ENCODE assay signal across 18 cellular contexts in the genomic region with DNA sequence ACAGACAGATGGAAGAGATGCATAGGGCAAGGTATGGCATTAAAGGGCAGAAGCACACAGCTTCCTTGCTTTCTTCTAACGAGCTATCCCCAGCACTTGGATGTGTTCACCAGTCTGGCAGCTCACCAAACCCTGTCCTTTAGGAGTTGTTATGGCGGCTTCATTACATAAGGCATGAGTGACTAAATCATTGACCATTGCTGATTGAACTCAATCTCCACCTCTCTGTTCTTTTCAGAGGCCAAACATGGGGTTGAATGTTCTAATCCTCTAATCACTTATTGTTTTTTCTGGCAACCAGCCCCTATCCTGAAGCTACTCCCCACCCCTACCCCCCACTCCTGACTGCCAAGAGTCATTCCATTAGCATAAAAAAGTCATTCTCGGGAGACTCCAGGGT.
A peak's percentile ranks its signal among the peaks of the same experiment; 100 is the strongest.
DNase-seq lines count a peak whose midpoint lies in the region; ATAC-seq and TF ChIP-seq lines count a peak whose summit lies in the region.
"Had no signal": no experiment of that assay in that cellular context is flagged by ENCODE, and none has a peak within 500 bp of the region (broad histone marks: within the 10 kb centered on the region; RNA-seq: fewer than 3 reads in every experiment).

No MANE protein-coding gene starts in this region.

- in situ Hi-C loops in GM23248 (cut with MboI): no loop called here

- no peaks in the 10 kb centered on the region for H3K79me2 ChIP-seq in GM23248 (ENCODE audit: insufficient read depth)

- H3K4me1 Mint-ChIP-seq in naive thymus-derived CD8-positive, alpha-beta T cell: no peaks in the 10 kb centered on the region

- no peak for ATAC-seq in naive thymus-derived CD8-positive, alpha-beta T cell

- no peak overlapping the region for H3K9ac ChIP-seq in GM23248
- H3K9ac ChIP-seq: BLaER1 had no signal

- peaks cover 38% of the 10 kb centered on the region for H3K4me1 ChIP-seq in GM23248 (ENCODE audit: insufficient read depth)
- H3K4me1 ChIP-seq: BLaER1 had no signal

- no peaks in the 10 kb centered on the region for H3K9me3 ChIP-seq in GM23248 (ENCODE audit: low read depth)
- H3K9me3 ChIP-seq: BLaER1, esophagus squamous epithelium had no signal

- H3K4me3 ChIP-seq in GM23248 (no peak overlapping the region), fibroblast of pulmonary artery (replicated peaks; ENCODE audit: low read depth, low read length) (no peak overlapping the region), retinal pigment epithelial cell (ENCODE audit: low read length) (no peak overlapping the region)
- H3K4me3 ChIP-seq: BLaER1, esophagus squamous epithelium had no signal

- no peak overlapping the region for H2AFZ ChIP-seq in GM23248

- no peaks in the 10 kb centered on the region for H3K9me3 Mint-ChIP-seq in naive thymus-derived CD8-positive, alpha-beta T cell
- H3K9me3 Mint-ChIP-seq: dendritic cell treated with granulocyte-macrophage colony-stimulating factor and Interleukin-4, amounts not matched to agents 40 ng/mL and 50 ng/mL, for 4 days; mesothelial cell of epicardium had no signal

- H3K36me3 ChIP-seq in GM23248 (ENCODE audit: low read depth): no peaks in the 10 kb centered on the region
- H3K36me3 ChIP-seq: BLaER1, esophagus squamous epithelium had no signal

- no peaks in the 10 kb centered on the region for H3K9me2 ChIP-seq in GM23248 (ENCODE audit: insufficient read depth)

- no peak overlapping the region for H3K27ac Mint-ChIP-seq in naive thymus-derived CD8-positive, alpha-beta T cell
- H3K27ac Mint-ChIP-seq: activated naive CD8-positive, alpha-beta T cell; dendritic cell treated with granulocyte-macrophage colony-stimulating factor and Interleukin-4, amounts not matched to agents 40 ng/mL and 50 ng/mL, for 4 days; mesothelial cell of epicardium had no signal

- H3F3A ChIP-seq in GM23248 (ENCODE audit: insufficient read depth): peaks cover 6% of the 10 kb centered on the region

- POLR2A ChIA-PET in naive thymus-derived CD8-positive, alpha-beta T cell (lab: Charles Lee): no interaction called here

- peak; percentile 69 for DNase-seq in GM23248
- DNase-seq in RPMI7951 (ENCODE audit: low read depth): peak; percentile 19
- peak; percentile 71 for DNase-seq in fibroblast of pulmonary artery (ENCODE audit: low read depth)
- DNase-seq in retinal pigment epithelial cell (ENCODE audit: low read depth): peak; percentile 94
- no peak for DNase-seq in stimulated activated CD4-positive, alpha-beta T cell treated with anti-CD3 and anti-CD28 coated beads, Interleukin-2, amount 100 ng/mL, for 24 hours
- DNase-seq in naive thymus-derived CD8-positive, alpha-beta T cell: no peak
- no peak for DNase-seq in islet precursor cell
- no peak for DNase-seq in NK-92 treated with Interleukin-12 subunit alpha and Interleukin-12 subunit beta, amount 100 ng/mL, for 24 hours (lab: John Stamatoyannopoulos, UW)
- DNase-seq: activated CD4-positive, alpha-beta T cell treated with anti-CD3 and anti-CD28 coated beads for 4 hours; DMS79; esophagus squamous epithelium; NCI-H1417 treated with DMSO at 0.1 percent for 48 hours; NCI-H526; stimulated activated CD4-positive, alpha-beta T cell treated with anti-CD3 and anti-CD28 coated beads, Interleukin-4, amount 100 ng/mL, for 24 hours had no signal

- no peaks in the 10 kb centered on the region for H3K36me3 Mint-ChIP-seq in naive thymus-derived CD8-positive, alpha-beta T cell
- H3K36me3 Mint-ChIP-seq: activated naive CD8-positive, alpha-beta T cell; mesothelial cell of epicardium had no signal

- H3K4me2 ChIP-seq in GM23248 (ENCODE audit: unreplicated experiment): no peak overlapping the region
- H3K4me2 ChIP-seq: BLaER1 had no signal

- H4K20me1 ChIP-seq in GM23248 (ENCODE audit: insufficient read depth): no peaks in the 10 kb centered on the region
- H4K20me1 ChIP-seq: BLaER1 had no signal

- peaks cover 0 to 8% (median 0%) of the 10 kb centered on the region in 5 donors for H3K27me3 Mint-ChIP-seq in naive thymus-derived CD8-positive, alpha-beta T cell
- H3K27me3 Mint-ChIP-seq: activated naive CD8-positive, alpha-beta T cell; dendritic cell treated with granulocyte-macrophage colony-stimulating factor and Interleukin-4, amounts not matched to agents 40 ng/mL and 50 ng/mL, for 4 days had no signal

- TF ChIP-seq CTCF in fibroblast of pulmonary artery (IDR thresholded peaks at IDR 0.05; ENCODE audit: low read length, missing control alignments): no peak
- no peak for TF ChIP-seq CTCF in retinal pigment epithelial cell (conservative IDR thresholded peaks at IDR 0.05; ENCODE audit: low read depth, low read length)

- no peak overlapping the region for H3K27ac ChIP-seq in GM23248
- H3K27ac ChIP-seq: BLaER1, esophagus squamous epithelium had no signal

- no peak overlapping the region for H3K4me3 Mint-ChIP-seq in naive thymus-derived CD8-positive, alpha-beta T cell
- H3K4me3 Mint-ChIP-seq: activated naive CD8-positive, alpha-beta T cell; dendritic cell treated with granulocyte-macrophage colony-stimulating factor and Interleukin-4, amounts not matched to agents 40 ng/mL and 50 ng/mL, for 4 days; mesothelial cell of epicardium had no signal

- no peaks in the 10 kb centered on the region for H3K27me3 ChIP-seq in GM23248 (replicated peaks; ENCODE audit: insufficient read depth)
- H3K27me3 ChIP-seq: BLaER1, esophagus squamous epithelium had no signal

- WGBS in GM23248 (ENCODE audit: low coverage in 1 of 2, low lambda C conversion rate in 2 of 2, missing lambda C conversion rate in 2 of 2), 2 experiments: 20 to 24% methylated on average over 3 of the region's 3 CpGs

Comparison
In these comparisons a context has a peak if more than half of its experiments do, and no peak if none do; other contexts are left out.
1. DNase-seq: peak in GM23248 (single experiment), RPMI7951 (single experiment), fibroblast of pulmonary artery (single experiment) and retinal pigment epithelial cell (single experiment); none in stimulated activated CD4-positive, alpha-beta T cell treated with anti-CD3 and anti-CD28 coated beads, Interleukin-2, amount 100 ng/mL, for 24 hours (0 of 2), naive thymus-derived CD8-positive, alpha-beta T cell (0 of 10), islet precursor cell (single experiment) and NK-92 treated with Interleukin-12 subunit alpha and Interleukin-12 subunit beta, amount 100 ng/mL, for 24 hours (single experiment).